ENCODE assay signal across 9 cellular contexts in genomic region chr9:100472268-100472667, GRCh38. TPM values are rescaled to one million over a fixed set of nuclear protein-coding genes. Genes with fewer than 3 reads are reported as not detected.
DNase-seq lines count a peak whose midpoint lies in the region; ATAC-seq and TF ChIP-seq lines count a peak whose summit lies in the region.
"Had no signal": no experiment of that assay in that cellular context is flagged by ENCODE, and none has a peak within 500 bp of the region (broad histone marks: within the 10 kb centered on the region; RNA-seq: fewer than 3 reads in every experiment).

No MANE protein-coding gene starts in this region.

- no peaks in the 10 kb centered on the region for H3K79me2 ChIP-seq in mammary epithelial cell (ENCODE audit: insufficient read depth, low read length)
- H3K79me2 ChIP-seq in neural cell (replicated peaks; ENCODE audit: insufficient read depth, low read length) = peaks cover 30% of the 10 kb centered on the region

- TF ChIP-seq CTCF in Caco-2 (IDR thresholded peaks at IDR 0.05; ENCODE audit: insufficient read depth in 1 of 2, low read depth in 1 of 2, low read length in 1 of 2, severe bottlenecking in 1 of 2, unreplicated experiment in 1 of 2) = no peak
- TF ChIP-seq CTCF in mammary epithelial cell (conservative IDR thresholded peaks at IDR 0.05 in 1 of 2, IDR thresholded peaks at IDR 0.05 in 1 of 2; ENCODE audit: extremely low read depth in 1 of 2, insufficient read depth in 1 of 2, low read depth in 1 of 2, low read length in 2 of 2) = no peak
- no peak for TF ChIP-seq CTCF in neural cell (IDR thresholded peaks at IDR 0.05; ENCODE audit: poor library complexity, severe bottlenecking)

- H3K9me3 Mint-ChIP-seq in Caco-2 (ENCODE audit: unreplicated experiment) = no peaks in the 10 kb centered on the region

- no peak for TF ChIP-seq EP300 in neural cell (conservative IDR thresholded peaks at IDR 0.05; ENCODE audit: poor library complexity, severe bottlenecking)

- H3K27ac ChIP-seq in mammary epithelial cell (ENCODE audit: insufficient read depth, low read depth, low read length) (no peak overlapping the region), neural cell (ENCODE audit: low read length) (peak overlapping the region; percentile 70)
- H3K27ac ChIP-seq: upper lobe of right lung had no signal

- H2AFZ ChIP-seq in mammary epithelial cell (ENCODE audit: low read depth, low read length) (peak overlapping the region; percentile 91), neural cell (ENCODE audit: low read depth, low read length) (peak overlapping the region; percentile 45)

- H3K4me1 Mint-ChIP-seq in Caco-2 (ENCODE audit: low read depth, unreplicated experiment) = peaks cover 6% of the 10 kb centered on the region

- CTCF ChIA-PET in Caco-2 (lab: Charles Lee) (interaction anchor here (0.9 to 1.1 kb wide), 5 partner anchors 36 to 148 kb away, joined by 3 to 8 read pairs (median 3); no protein-coding TSS in a partner anchor), mammary epithelial cell (lab: Charles Lee; ENCODE audit: low non-redundant PET) (no interaction called here)

- H3K27me3 ChIP-seq in Caco-2 (replicated peaks; ENCODE audit: control insufficient read depth, insufficient read depth, low read length) (no peaks in the 10 kb centered on the region), MG63 (no peaks in the 10 kb centered on the region), mammary epithelial cell (ENCODE audit: insufficient read depth, low read length) (no peaks in the 10 kb centered on the region), neural cell (ENCODE audit: insufficient read depth, low read depth, low read length) (no peaks in the 10 kb centered on the region)

- POLR2A ChIA-PET in Caco-2 (lab: Charles Lee) = interaction anchor here (0.9 kb wide), 1 partner anchor 45 kb away, joined by 3 read pairs; the partner anchor contains the start of gene MSANTD3

- no peaks in the 10 kb centered on the region for H3K36me3 ChIP-seq in Caco-2 (ENCODE audit: control insufficient read depth, insufficient read depth, low read length)
- no peaks in the 10 kb centered on the region for H3K36me3 ChIP-seq in MG63
- no peaks in the 10 kb centered on the region for H3K36me3 ChIP-seq in mammary epithelial cell (ENCODE audit: insufficient read depth, low read length)
- no peaks in the 10 kb centered on the region for H3K36me3 ChIP-seq in neural cell (ENCODE audit: insufficient read depth, low read length)
- H3K36me3 ChIP-seq: upper lobe of right lung had no signal

- H3K36me3 Mint-ChIP-seq in Caco-2 (ENCODE audit: insufficient read depth, unreplicated experiment) = no peaks in the 10 kb centered on the region

- H3K27me3 Mint-ChIP-seq in Caco-2 (ENCODE audit: insufficient read depth, unreplicated experiment) = peaks cover 3% of the 10 kb centered on the region

- H3K27ac Mint-ChIP-seq in Caco-2 (ENCODE audit: unreplicated experiment) = no peak overlapping the region

- peak overlapping the region; percentile 69 for H3K4me3 Mint-ChIP-seq in Caco-2 (ENCODE audit: unreplicated experiment)

- H3K4me1 ChIP-seq in Caco-2 (no peaks in the 10 kb centered on the region), mammary epithelial cell (ENCODE audit: insufficient read depth, low read length) (no peaks in the 10 kb centered on the region)

- H3K9me3 ChIP-seq in Caco-2 (no peaks in the 10 kb centered on the region), MG63 (no peaks in the 10 kb centered on the region), mammary epithelial cell (replicated peaks; ENCODE audit: insufficient read depth, low read length) (no peaks in the 10 kb centered on the region), neural cell (ENCODE audit: low read length) (no peaks in the 10 kb centered on the region)
- H3K9me3 ChIP-seq: upper lobe of right lung had no signal

- no peak for ATAC-seq in GM19397 (IDR thresholded peaks at IDR 0.05; ENCODE audit: unreplicated experiment)

- dilution Hi-C loops in mammary epithelial cell (cut with HindIII; ENCODE audit: low sequenced_read_pairs) = no loop called here

- no peaks in the 10 kb centered on the region for H3F3A ChIP-seq in neural cell (ENCODE audit: insufficient read depth, low read length, poor library complexity, severe bottlenecking)

- 81% methylated on average over 3 of the region's 3 CpGs for WGBS in mammary epithelial cell (ENCODE audit: low coverage, missing lambda C conversion rate)

- H3K4me3 ChIP-seq in Caco-2 (ENCODE audit: low read depth, low read length) (peak overlapping the region; percentile 64), MG63 (peak overlapping the region; percentile 12), mammary epithelial cell (replicated peaks in 1 of 3; ENCODE audit: insufficient read depth in 1 of 3, low read depth in 2 of 3, low read length in 3 of 3) (no peak overlapping the region), neural cell (ENCODE audit: low read length) (peak overlapping the region; percentile 62)

- DNase-seq in Caco-2 (no peak), MG63 (no peak), mammary epithelial cell (no peak), germinal center (ENCODE audit: low spot score) (no peak), DMS153 treated with DMSO at 0.1 percent for 48 hours (lab: John Stamatoyannopoulos, UW; ENCODE audit: unreplicated experiment) (no peak)
- DNase-seq: NCI-H187 treated with DMSO at 0.1 percent for 48 hours had no signal

- TF ChIP-seq RAD21 in neural cell (conservative IDR thresholded peaks at IDR 0.05) = no peak

- H3K9ac ChIP-seq in mammary epithelial cell (ENCODE audit: insufficient read depth, low read length) = no peak overlapping the region
- H3K9ac ChIP-seq in neural cell (ENCODE audit: low read length) = peak overlapping the region; percentile 97

- in situ Hi-C loops in mammary epithelial cell (cut with MboI; ENCODE audit: low sequenced_read_pairs in 2 of 2) = no loop called here

- intact Hi-C loops in Caco-2 (cut with micrococcal nuclease; ENCODE audit: unreplicated experiment) = loop anchor here (2.0 kb wide), 1 partner anchor 45 kb away; the partner anchor contains the start of gene MSANTD3
- intact Hi-C loops in mammary epithelial cell (cut with micrococcal nuclease) = no loop called here

- no peaks in the 10 kb centered on the region for H4K20me1 ChIP-seq in mammary epithelial cell (ENCODE audit: insufficient read depth, low read length)
- no peaks in the 10 kb centered on the region for H4K20me1 ChIP-seq in neural cell (ENCODE audit: insufficient read depth)

- H3K4me2 ChIP-seq in mammary epithelial cell (ENCODE audit: insufficient read depth, low read depth, low read length) (no peak overlapping the region), neural cell (ENCODE audit: low read length) (peak overlapping the region; percentile 55)

- H3K9me2 ChIP-seq in neural cell (ENCODE audit: insufficient read depth, low read length) = no peaks in the 10 kb centered on the region

- BruUV-seq in Caco-2 (replicated peaks; lab: Mats Ljungman, UMichigan) (no TSS peak), mammary epithelial cell (replicated peaks; lab: Mats Ljungman, UMichigan) (no TSS peak)

TF ChIP-seq in neural cell, 6 proteins besides CTCF, POLR2A, EP300 and RAD21:
- TF ChIP-seq POLR2AphosphoS5 (IDR thresholded peaks at IDR 0.05) = no peak
- TF ChIP-seq MXI1 (conservative IDR thresholded peaks at IDR 0.05; ENCODE audit: poor library complexity, severe bottlenecking) = no peak
- TF ChIP-seq REST (IDR thresholded peaks at IDR 0.05; ENCODE audit: borderline replicate concordance) = no peak
- TF ChIP-seq EZH2 (IDR thresholded peaks at IDR 0.05; ENCODE audit: borderline replicate concordance, insufficient read depth, low read length, poor library complexity, severe bottlenecking) = no peak
- TF ChIP-seq SMC3 (conservative IDR thresholded peaks at IDR 0.05; ENCODE audit: poor library complexity) = no peak
- TF ChIP-seq TAF1 (IDR thresholded peaks at IDR 0.05; ENCODE audit: low read depth) = no peak

RNA-seq across cellular contexts. Expression of gene TMEFF1, which starts 0.7 kb away (rescaled TPM):
- total RNA-seq in Caco-2 (2022) = 2.7 and 4.2 TPM in 2 replicates
- 8.8 TPM in 1 of 2 replicates, not detected in the other for total RNA-seq in MG63 (2014; rRNA removed; shearing (Covaris generic); ENCODE audit: low replicate concordance)
- total RNA-seq in mammary epithelial cell = under 1 TPM; 0.26 to 0.33 TPM
- polyA plus RNA-seq in mammary epithelial cell = 0.32 TPM
- not detected for polyA minus RNA-seq in mammary epithelial cell
- polyA plus RNA-seq in neural cell = 273 and 295 TPM in 2 replicates
- polyA minus RNA-seq in neural cell = 193 and 231 TPM in 2 replicates

RNA-seq across cellular contexts. Expression of gene MSANTD3, which starts 45.3 kb away (rescaled TPM):
- total RNA-seq in Caco-2 (2022) = 25.9 and 27.7 TPM in 2 replicates
- total RNA-seq in MG63 (2014; rRNA removed; shearing (Covaris generic); ENCODE audit: low replicate concordance) = 73.1 and 97.4 TPM in 2 replicates
- total RNA-seq in mammary epithelial cell = 10 to 100 TPM; 44.3 to 74.0 TPM
- 46.8 TPM for polyA plus RNA-seq in mammary epithelial cell
- 36.7 TPM for polyA minus RNA-seq in mammary epithelial cell
- 82.6 and 88.8 TPM in 2 replicates for polyA plus RNA-seq in neural cell
- polyA minus RNA-seq in neural cell = 99.1 and 115 TPM in 2 replicates

Comparison
In these comparisons a context has a peak if more than half of its experiments do, and no peak if none do; other contexts are left out.
1. H3K4me3 ChIP-seq: peak in Caco-2 (single experiment), MG63 (single experiment) and neural cell (single experiment); none in mammary epithelial cell (0 of 3).